In genomic region chr3:45612918-45613602, GRCh38 we compare ENCODE assay signal across 8 cellular contexts. TPM values are rescaled to one million over a fixed set of nuclear protein-coding genes. Genes with fewer than 3 reads are reported as not detected.
DNase-seq lines count a peak whose midpoint lies in the region; ATAC-seq and TF ChIP-seq lines count a peak whose summit lies in the region.

No MANE protein-coding gene starts in this region.

- WGBS in psoas muscle, 3 donors = 48 to 65% (median 50%) methylated on average over 7 of the region's 7 CpGs

- no peaks in the 10 kb centered on the region for H3K9me3 Mint-ChIP-seq in activated CD8-positive, alpha-beta memory T cell treated with anti-CD3 and anti-CD28 coated beads, Interleukin-2, amount 10 ng/mL, durations not matched to agents 7 days and 5 days (ENCODE audit: low read depth)

- CTCF ChIA-PET in activated CD8-positive, alpha-beta memory T cell treated with anti-CD3 and anti-CD28 coated beads, Interleukin-2, amount 10 ng/mL, durations not matched to agents 7 days and 5 days (lab: Charles Lee) = no interaction called here

- no peak for DNase-seq in activated CD8-positive, alpha-beta memory T cell treated with anti-CD3 and anti-CD28 coated beads, Interleukin-2, amount 10 ng/mL, durations not matched to agents 7 days and 5 days
- DNase-seq in activated CD8-positive, alpha-beta memory T cell treated with anti-CD3 and anti-CD28 coated beads, Interleukin-2, amount 50 U/mL, for 48 hours = no peak
- DNase-seq in Peyer's patch (peak in 2 of 3 donors; percentile 67 to 69), psoas muscle (no peak), NCI-H524 treated with DMSO at 0.1 percent for 48 hours (lab: John Stamatoyannopoulos, UW) (no peak), Kasumi-1 (lab: John Stamatoyannopoulos, UW) (no peak)
- DNase-seq in NK-92 treated with Interleukin-12 subunit alpha and Interleukin-12 subunit beta, amount 100 ng/mL, for 24 hours (lab: John Stamatoyannopoulos, UW) = no peak

- ATAC-seq in activated CD8-positive, alpha-beta memory T cell treated with anti-CD3 and anti-CD28 coated beads, Interleukin-2, amount 10 ng/mL, durations not matched to agents 7 days and 5 days = peak; percentile 12
- peak; percentile 76 for ATAC-seq in HG03066 (IDR thresholded peaks at IDR 0.05; ENCODE audit: low read depth, unreplicated experiment)
- no peak for ATAC-seq in psoas muscle

- peaks cover 26% of the 10 kb centered on the region for H3K4me1 Mint-ChIP-seq in activated CD8-positive, alpha-beta memory T cell treated with anti-CD3 and anti-CD28 coated beads, Interleukin-2, amount 10 ng/mL, durations not matched to agents 7 days and 5 days

- H3K36me3 Mint-ChIP-seq in activated CD8-positive, alpha-beta memory T cell treated with anti-CD3 and anti-CD28 coated beads, Interleukin-2, amount 10 ng/mL, durations not matched to agents 7 days and 5 days = peaks cover 10% of the 10 kb centered on the region

- no peak for TF ChIP-seq CTCF in Peyer's patch (IDR thresholded peaks at IDR 0.05)
- no peak for TF ChIP-seq CTCF in psoas muscle (IDR thresholded peaks at IDR 0.05)

- no peak for TF ChIP-seq POLR2A in Peyer's patch (IDR thresholded peaks at IDR 0.05)

- no peaks in the 10 kb centered on the region for H3K27me3 Mint-ChIP-seq in activated CD8-positive, alpha-beta memory T cell treated with anti-CD3 and anti-CD28 coated beads, Interleukin-2, amount 10 ng/mL, durations not matched to agents 7 days and 5 days

- intact Hi-C loops in psoas muscle (cut with DNase I) = no loop called here

- H3K4me3 ChIP-seq in Peyer's patch (no peak overlapping the region), psoas muscle (no peak overlapping the region)

- no peaks in the 10 kb centered on the region for H3K9me3 ChIP-seq in Peyer's patch
- H3K9me3 ChIP-seq in psoas muscle = no peaks in the 10 kb centered on the region

- H3K27ac ChIP-seq in Peyer's patch (no peak overlapping the region), psoas muscle (peak overlapping the region; percentile 16)

- H3K4me1 ChIP-seq in Peyer's patch = peaks cover 0 to 25% (median 11%) of the 10 kb centered on the region in 4 donors
- H3K4me1 ChIP-seq in psoas muscle = peaks cover 65% of the 10 kb centered on the region

- H3K27me3 ChIP-seq in Peyer's patch (no peaks in the 10 kb centered on the region), psoas muscle (ENCODE audit: insufficient read depth in 3 of 3, low read length in 2 of 3) (no peaks in the 10 kb centered on the region)

- no peaks in the 10 kb centered on the region for H3K36me3 ChIP-seq in Peyer's patch
- peaks cover 0 to 3% of the 10 kb centered on the region in 2 donors for H3K36me3 ChIP-seq in psoas muscle (ENCODE audit: insufficient read depth in 1 of 2, low read depth in 1 of 2)

- no peak overlapping the region for H3K4me3 Mint-ChIP-seq in activated CD8-positive, alpha-beta memory T cell treated with anti-CD3 and anti-CD28 coated beads, Interleukin-2, amount 10 ng/mL, durations not matched to agents 7 days and 5 days

- H3K27ac Mint-ChIP-seq in activated CD8-positive, alpha-beta memory T cell treated with anti-CD3 and anti-CD28 coated beads, Interleukin-2, amount 10 ng/mL, durations not matched to agents 7 days and 5 days = peak overlapping the region; percentile 12

RNA-seq across cellular contexts. Expression of gene LIMD1, which starts 18.5 kb away (rescaled TPM):
- total RNA-seq in activated CD8-positive, alpha-beta memory T cell treated with anti-CD3 and anti-CD28 coated beads, Interleukin-2, amount 10 ng/mL, durations not matched to agents 7 days and 5 days = 10 to 100 TPM; 47.7 to 65.2 TPM
- 10 to 100 TPM; 19.0 to 41.8 (median 27.8) TPM for total RNA-seq in Peyer's patch
- total RNA-seq in psoas muscle = 10 to 100 TPM; 22.5 to 34.1 (median 32.0) TPM
- polyA plus RNA-seq in psoas muscle = 1 to 10 TPM; 3.3 to 9.1 (median 5.5) TPM

Comparison
In these comparisons a context has a peak if more than half of its experiments do, and no peak if none do; other contexts are left out.
1. ATAC-seq: peak in activated CD8-positive, alpha-beta memory T cell treated with anti-CD3 and anti-CD28 coated beads, Interleukin-2, amount 10 ng/mL, durations not matched to agents 7 days and 5 days (single experiment) and HG03066 (single experiment); none in psoas muscle (0 of 4).
2. DNase-seq: peak in Peyer's patch (2 of 3); none in activated CD8-positive, alpha-beta memory T cell treated with anti-CD3 and anti-CD28 coated beads, Interleukin-2, amount 10 ng/mL, durations not matched to agents 7 days and 5 days (single experiment), activated CD8-positive, alpha-beta memory T cell treated with anti-CD3 and anti-CD28 coated beads, Interleukin-2, amount 50 U/mL, for 48 hours (single experiment), psoas muscle (0 of 2), NK-92 treated with Interleukin-12 subunit alpha and Interleukin-12 subunit beta, amount 100 ng/mL, for 24 hours (single experiment), NCI-H524 treated with DMSO at 0.1 percent for 48 hours (single experiment) and Kasumi-1 (0 of 2).